In the genomic region with DNA sequence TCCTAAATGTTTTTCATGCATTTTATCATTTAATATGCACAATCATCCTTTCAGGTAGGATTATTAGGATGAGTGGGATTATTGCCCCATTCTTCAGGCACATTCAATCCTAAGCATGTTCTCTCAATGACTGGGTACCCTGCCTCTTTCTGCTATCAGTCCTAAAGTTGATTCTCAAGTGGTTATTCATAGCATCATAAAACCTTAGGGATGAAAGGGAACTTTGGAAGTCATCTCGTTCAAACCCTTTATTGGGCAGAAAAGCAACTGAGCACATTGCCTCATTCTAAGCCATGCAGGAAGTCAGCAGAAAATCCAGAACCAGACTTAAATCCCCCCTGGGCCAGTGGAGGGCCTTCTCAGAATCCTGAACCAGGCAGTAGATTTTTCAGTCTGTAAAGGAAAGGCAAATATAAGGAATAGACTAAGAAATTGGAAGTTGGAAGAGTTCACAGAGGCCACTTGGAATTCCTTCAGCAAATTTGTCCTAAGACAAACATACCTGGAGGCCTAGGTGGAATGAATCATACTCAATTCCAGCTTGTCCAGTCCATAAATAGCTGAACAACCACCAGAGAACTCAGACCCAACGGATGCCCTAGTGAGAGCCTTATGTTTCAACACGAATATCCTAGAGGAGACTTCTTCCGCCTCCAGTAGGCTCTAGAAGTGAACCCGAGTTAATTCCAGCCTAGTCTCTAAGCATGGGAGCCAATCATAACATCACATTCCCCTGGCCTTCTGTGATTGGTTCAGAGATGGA, we compare ENCODE assay signal across 13 cellular contexts.
"Had no signal": no experiment of that assay in that cellular context is flagged by ENCODE, and none has a peak within 500 bp of the region (broad histone marks: within the 10 kb centered on the region; RNA-seq: fewer than 3 reads in every experiment).

No MANE protein-coding gene starts in this region.

- H3K4me2 ChIP-seq: neural progenitor cell had no signal

- H3K4me1 ChIP-seq: pancreas, sigmoid colon, uterus had no signal

- H3K27ac ChIP-seq: brain microvascular endothelial cell, neural progenitor cell, pancreas, sigmoid colon, thoracic aorta, uterus had no signal

- DNase-seq: activated CD4-positive, alpha-beta T cell treated with anti-CD3 and anti-CD28 coated beads, Interleukin-2, amount 10 ng/mL, durations not matched to agents 7 days and 5 days; activated CD8-positive, alpha-beta memory T cell treated with anti-CD3 and anti-CD28 coated beads for 24 hours; activated naive CD8-positive, alpha-beta T cell treated with anti-CD3 and anti-CD28 coated beads for 36 hours; amygdala; brain microvascular endothelial cell; erythroblast; naive B cell; pancreas; sigmoid colon; stimulated activated CD4-positive, alpha-beta T cell treated with anti-CD3 and anti-CD28 coated beads, Interleukin-1b, Interleukin-23, amount 100 ng/mL, for 48 hours; uterus had no signal

- H3K4me3 ChIP-seq: neural progenitor cell, pancreas, sigmoid colon, thoracic aorta, uterus had no signal

- FAIRE-seq: pancreas had no signal

- H2AFZ ChIP-seq: neural progenitor cell had no signal

- ATAC-seq: pancreas had no signal

- H3K27me3 ChIP-seq: brain microvascular endothelial cell, neural progenitor cell, pancreas, sigmoid colon, uterus had no signal

- H3K9ac ChIP-seq: neural progenitor cell had no signal

- H3K36me3 ChIP-seq: brain microvascular endothelial cell, neural progenitor cell, pancreas, sigmoid colon, thoracic aorta, uterus had no signal

- H3K9me3 ChIP-seq: pancreas, sigmoid colon, thoracic aorta, uterus had no signal
